22 cellular contexts compared by ENCODE assay signal in genomic region chr7:113128028-113128427, GRCh38. TPM values are rescaled to one million over a fixed set of nuclear protein-coding genes. Genes with fewer than 3 reads are reported as not detected.
A peak's percentile ranks its signal among the peaks of the same experiment; 100 is the strongest.
DNase-seq lines count a peak whose midpoint lies in the region; ATAC-seq, FAIRE-seq and TF ChIP-seq lines count a peak whose summit lies in the region.
"Had no signal": no experiment of that assay in that cellular context is flagged by ENCODE, and none has a peak within 500 bp of the region (broad histone marks: within the 10 kb centered on the region; RNA-seq: fewer than 3 reads in every experiment).

No MANE protein-coding gene starts in this region.

- H3K9me1 ChIP-seq in IMR-90 (ENCODE audit: insufficient read depth, low read length) (no peaks in the 10 kb centered on the region), K562 (ENCODE audit: control insufficient read depth, insufficient read depth, low read length) (no peaks in the 10 kb centered on the region)

- CTCF ChIA-PET in IMR-90 (lab: Yijun Ruan, JAX) = no interaction called here
- CTCF ChIA-PET in K562 (lab: Yijun Ruan, JAX; ENCODE audit: low intra/inter-chr PET ratio) = no interaction called here

- H2BK15ac ChIP-seq in IMR-90 (ENCODE audit: low read depth, low read length) = no peak overlapping the region

- dilution Hi-C loops in IMR-90 (cut with HindIII; ENCODE audit: low sequenced_read_pairs, unreplicated experiment) = no loop called here

- TF ChIP-seq EP300 in K562 (IDR thresholded peaks at IDR 0.05; ENCODE audit: low read length) = no peak

- intact Hi-C loops in IMR-90 (cut with micrococcal nuclease) = no loop called here
- intact Hi-C loops in K562 (cut with micrococcal nuclease) = no loop called here
- intact Hi-C loops in ascending aorta (cut with DNase I) = no loop called here

- DNase-seq in AG08396 (ENCODE audit: low spot score) (peak; percentile 12), IMR-90 (peak; percentile 42), K562 (ENCODE audit: extremely low read depth in 1 of 4, low spot score in 3 of 4) (no peak), iris pigment epithelial cell (ENCODE audit: low read depth) (peak; percentile 11), ascending aorta (ENCODE audit: low spot score in 2 of 2) (no peak), Peyer's patch (no peak), NCI-H446 treated with DMSO at 0.1 percent for 48 hours (lab: John Stamatoyannopoulos, UW) (no peak), SW480 (ENCODE audit: low spot score) (no peak)
- DNase-seq: aorta, C1 segment of cervical spinal cord, Caco-2, DMS79, kidney glomerular epithelial cell, NCI-H1694 treated with DMSO at 0.1 percent for 48 hours, T-helper 9 cell had no signal

- H3K4me1 ChIP-seq in IMR-90 (ENCODE audit: control insufficient read depth, insufficient read depth, low read length) (no peaks in the 10 kb centered on the region; the same call in 1 of the 2 replicates), K562 (replicated peaks in 1 of 2; ENCODE audit: control insufficient read depth in 2 of 2, insufficient read depth in 2 of 2, low read length in 2 of 2) (peaks cover 0 to 7% of the 10 kb centered on the region in 2 experiments; a peak in 1 of 5 replicates), ascending aorta (no peaks in the 10 kb centered on the region), Peyer's patch (no peaks in the 10 kb centered on the region)
- H3K4me1 ChIP-seq: Caco-2, esophagus muscularis mucosa, prostate gland had no signal

- H3K27ac ChIP-seq in IMR-90 (ENCODE audit: insufficient read depth, low read length) (no peak overlapping the region), K562 (ENCODE audit: extremely low read depth, low read depth, low read length) (no peak overlapping the region), ascending aorta (no peak overlapping the region), Peyer's patch (no peak overlapping the region)
- H3K27ac ChIP-seq: esophagus muscularis mucosa, prostate gland had no signal

- no peak overlapping the region for H2BK120ac ChIP-seq in IMR-90 (ENCODE audit: low read depth, low read length)

- H3K9ac ChIP-seq in IMR-90 (ENCODE audit: low read depth, low read length) = no peak overlapping the region
- H3K9ac ChIP-seq in K562 (ENCODE audit: insufficient read depth in 1 of 2, low read depth in 2 of 2, low read length in 2 of 2) = no peak overlapping the region

- no peaks in the 10 kb centered on the region for H3K36me3 ChIP-seq in IMR-90 (ENCODE audit: control insufficient read depth, insufficient read depth, low read length)
- no peaks in the 10 kb centered on the region for H3K36me3 ChIP-seq in K562 (ENCODE audit: control insufficient read depth, insufficient read depth, low read length)
- H3K36me3 ChIP-seq in ascending aorta = no peaks in the 10 kb centered on the region
- H3K36me3 ChIP-seq in Peyer's patch = no peaks in the 10 kb centered on the region
- H3K36me3 ChIP-seq: esophagus muscularis mucosa, prostate gland had no signal

- H3K79me1 ChIP-seq in IMR-90 (ENCODE audit: low read depth in 1 of 2, low read length in 2 of 2) = no peaks in the 10 kb centered on the region

- H3K27me3 ChIP-seq in IMR-90 (ENCODE audit: control insufficient read depth, insufficient read depth, low read length) (no peaks in the 10 kb centered on the region), K562 (ENCODE audit: control insufficient read depth in 2 of 2, insufficient read depth in 2 of 2, low read length in 2 of 2) (no peaks in the 10 kb centered on the region), ascending aorta (no peaks in the 10 kb centered on the region), Peyer's patch (no peaks in the 10 kb centered on the region)
- H3K27me3 ChIP-seq: esophagus muscularis mucosa had no signal

- H3K4me2 ChIP-seq in IMR-90 (ENCODE audit: low read depth, low read length) (no peak overlapping the region), K562 (ENCODE audit: insufficient read depth, low read length) (no peak overlapping the region)

- H3K4me3 ChIP-seq in IMR-90 (ENCODE audit: insufficient read depth, low read depth, low read length) (no peak overlapping the region), K562 (no peak overlapping the region), ascending aorta (no peak overlapping the region), Peyer's patch (no peak overlapping the region)
- H3K4me3 ChIP-seq: esophagus muscularis mucosa, GM12878, prostate gland had no signal

- FAIRE-seq in K562 (lab: Jason Lieb, UNC) = no peak
- FAIRE-seq: GM12878, H1, HTR-8/SVneo had no signal

- no peak overlapping the region for H3K56ac ChIP-seq in IMR-90 (ENCODE audit: extremely low read depth, insufficient read depth, low read length)

- no peak overlapping the region for H2BK20ac ChIP-seq in IMR-90 (ENCODE audit: low read depth, low read length)

- H2AFZ ChIP-seq in IMR-90 (replicated peaks; ENCODE audit: low read length, poor library complexity) (peak overlapping the region; percentile 46), K562 (ENCODE audit: low read depth, low read length) (peak overlapping the region; percentile 18; the same call in 1 of the 2 replicates)

- H2AK5ac ChIP-seq in IMR-90 (ENCODE audit: low read depth, low read length) = no peak overlapping the region

- TF ChIP-seq RAD21 in IMR-90 (IDR thresholded peaks at IDR 0.05; ENCODE audit: low read length) = no peak
- no peak for TF ChIP-seq RAD21 in K562 (CRISPR knock-in tag; conservative IDR thresholded peaks at IDR 0.05 in 1 of 2, IDR thresholded peaks at IDR 0.05 in 1 of 2)

- H4K5ac ChIP-seq in IMR-90 (ENCODE audit: low read depth, low read length) = no peak overlapping the region

- TF ChIP-seq CTCF in IMR-90 (conservative IDR thresholded peaks at IDR 0.05; ENCODE audit: low read depth, low read length) (no peak), K562 (IDR thresholded peaks at IDR 0.05 in 2 of 3, conservative IDR thresholded peaks at IDR 0.05 in 1 of 3; ENCODE audit: insufficient read depth in 2 of 3, low read depth in 1 of 3, low read length in 3 of 3) (no peak), ascending aorta (IDR thresholded peaks at IDR 0.05) (no peak), Peyer's patch (IDR thresholded peaks at IDR 0.05) (no peak)

- no peak overlapping the region for H4K8ac ChIP-seq in IMR-90 (ENCODE audit: low read depth in 2 of 2, low read length in 2 of 2)

- no peak overlapping the region for H4K91ac ChIP-seq in IMR-90 (ENCODE audit: insufficient read depth, low read depth, low read length)

- no peak overlapping the region for H3K14ac ChIP-seq in IMR-90 (replicated peaks; ENCODE audit: low read depth, low read length)

- H3K4ac ChIP-seq in IMR-90 (ENCODE audit: low read depth, low read length) = no peak overlapping the region

- in situ Hi-C loops in IMR-90 (cut with MboI; ENCODE audit: low sequenced_read_pairs) = no loop called here
- in situ Hi-C loops in K562 (cut with MboI) = no loop called here

- no peaks in the 10 kb centered on the region for H3K79me2 ChIP-seq in K562 (ENCODE audit: control insufficient read depth, insufficient read depth, low read length)

- H4K20me1 ChIP-seq in IMR-90 (ENCODE audit: insufficient read depth, low read length) = no peaks in the 10 kb centered on the region
- H4K20me1 ChIP-seq in K562 (replicated peaks; ENCODE audit: control insufficient read depth, insufficient read depth, low read length) = no peaks in the 10 kb centered on the region

- no peak overlapping the region for H3K23ac ChIP-seq in IMR-90 (ENCODE audit: low read depth, low read length)

- no TSS peak for BruUV-seq in IMR-90 (replicated peaks; lab: Mats Ljungman, UMichigan)
- BruUV-seq in K562 (replicated peaks; lab: Mats Ljungman, UMichigan) = no TSS peak

- no CpG with 5 or more reads among the region's 1 CpG for WGBS in IMR-90 (ENCODE audit: extremely low coverage in 2 of 2, insufficient read length in 1 of 2), 2 experiments
- WGBS in K562 (ENCODE audit: insufficient coverage, low coverage, missing lambda C conversion rate) = 70% methylated on average over 1 of the region's 1 CpG

- H3K18ac ChIP-seq in IMR-90 (ENCODE audit: low read depth, low read length) = no peak overlapping the region

- H2BK5ac ChIP-seq in IMR-90 (ENCODE audit: low read depth, low read length, poor library complexity, severe bottlenecking) = no peak overlapping the region

- no peak overlapping the region for H2AK9ac ChIP-seq in IMR-90 (replicated peaks; ENCODE audit: low read depth, low read length, poor library complexity)

- H3K9me3 ChIP-seq in IMR-90 (ENCODE audit: control insufficient read depth, insufficient read depth, low read length) (no peaks in the 10 kb centered on the region), K562 (replicated peaks; ENCODE audit: control insufficient read depth, insufficient read depth, low read depth, low read length) (no peaks in the 10 kb centered on the region), ascending aorta (no peaks in the 10 kb centered on the region), Peyer's patch (no peaks in the 10 kb centered on the region)
- H3K9me3 ChIP-seq: Caco-2, esophagus muscularis mucosa, prostate gland had no signal

- TF ChIP-seq POLR2A in IMR-90 (IDR thresholded peaks at IDR 0.05; ENCODE audit: low read depth, low read length) (no peak), K562 (conservative IDR thresholded peaks at IDR 0.05) (no peak), Peyer's patch (IDR thresholded peaks at IDR 0.05) (no peak)

- no peak for ATAC-seq in IMR-90 (ENCODE audit: low read depth)
- ATAC-seq in K562 = no peak
- ATAC-seq: activated naive CD4-positive, alpha-beta T cell treated with anti-CD3 and anti-CD28 coated beads, Interleukin-2, amount 50 U/mL, for 72 hours; GM12878; WTC11 had no signal

- POLR2A ChIA-PET in IMR-90 (lab: Charles Lee; ENCODE audit: unreplicated experiment) = no interaction called here
- POLR2A ChIA-PET in K562 (lab: Yijun Ruan, JAX) = interaction anchor here (0.7 kb wide), 1 partner anchor 12 kb away, joined by 3 read pairs; no protein-coding TSS in a partner anchor

RNA-seq across cellular contexts. Expression of gene SMIM30, which starts 9.7 kb away (rescaled TPM):
- total RNA-seq in IMR-90 (2012; rRNA removed) (47.7 and 51.7 TPM in 2 replicates), K562 (2014; rRNA removed) (161 and 176 TPM in 2 replicates), K562 (2014; rRNA removed; fragmentation: Illumina TruSeq; extraction: Trizol) (316 and 361 TPM in 2 replicates), K562 (2015; rRNA removed; fragmentation: Illumina TruSeq; extraction: Trizol) (332 and 358 TPM in 2 replicates), K562 (2021) (171 and 197 TPM in 2 replicates), ascending aorta (35.2 TPM), Peyer's patch (10 to 100 TPM in 3 of 4 donors, 1 to 10 TPM in 1; 7.2 to 41.3 (median 12.1) TPM)
- polyA plus RNA-seq in IMR-90 (2012; rRNA removed) (24.9 and 31.6 TPM in 2 replicates), K562 (2011; rRNA removed) (202 and 279 TPM in 2 replicates), K562 (2014; fragmentation: Illumina TruSeq; extraction: Trizol) (344 and 367 TPM in 2 replicates), K562 (2014; fragmentation: Nextera tagmentation; extraction: Ambion mirVana) (100 to 1,000 TPM; 675 to 891 TPM), K562 (2014; rRNA removed) (246 and 279 TPM in 2 replicates)
- polyA plus RNA-seq in IMR-90 (2012; cell fraction: cytosol; rRNA removed) = 8.3 and 9.9 TPM in 2 replicates
- polyA plus RNA-seq in IMR-90 (2012; cell fraction: nucleus; rRNA removed; ENCODE audit: low replicate concordance) = 1.1 and 12.2 TPM in 2 replicates
- total RNA-seq in K562 (2011; cell fraction: chromatin; rRNA removed; ENCODE audit: low replicate concordance) = 15.1 and 35.9 TPM in 2 replicates
- 16.5 and 22.2 TPM in 2 replicates for total RNA-seq in K562 (2011; cell fraction: nucleolus; rRNA removed)
- 31.7 and 51.6 TPM in 2 replicates for total RNA-seq in K562 (2011; cell fraction: nucleoplasm; rRNA removed)
- polyA plus RNA-seq in K562 (2011; cell fraction: cytosol; rRNA removed) = 68.2 and 91.2 TPM in 2 replicates
- polyA plus RNA-seq in K562 (2011; cell fraction: nucleus; rRNA removed) = 45.6 and 77.5 TPM in 2 replicates
- 168 and 209 TPM in 2 replicates for polyA plus RNA-seq in K562 (2012)
- 77.7 and 80.9 TPM in 2 replicates for polyA minus RNA-seq in K562 (2011; rRNA and poly(A)+ RNA removed)
- 32.0 and 35.2 TPM in 2 replicates for polyA minus RNA-seq in K562 (2011; cell fraction: cytosol; rRNA and poly(A)+ RNA removed)
- polyA minus RNA-seq in K562 (2011; cell fraction: nucleus; rRNA and poly(A)+ RNA removed) = 9.6 and 26.2 TPM in 2 replicates

RNA-seq across cellular contexts. Expression of gene GPR85, which starts 41.4 kb away (rescaled TPM):
- total RNA-seq in IMR-90 (2012; rRNA removed) (5.0 and 5.4 TPM in 2 replicates), K562 (2014; rRNA removed) (2.9 and 3.3 TPM in 2 replicates), K562 (2014; rRNA removed; fragmentation: Illumina TruSeq; extraction: Trizol) (6.4 and 7.8 TPM in 2 replicates), K562 (2015; rRNA removed; fragmentation: Illumina TruSeq; extraction: Trizol) (18.2 and 19.0 TPM in 2 replicates), K562 (2021) (4.6 and 5.0 TPM in 2 replicates), ascending aorta (not detected), Peyer's patch (not detected)
- polyA plus RNA-seq in IMR-90 (2012; rRNA removed) (1.7 and 2.0 TPM in 2 replicates), K562 (2011; rRNA removed) (2.9 and 3.3 TPM in 2 replicates), K562 (2014; fragmentation: Illumina TruSeq; extraction: Trizol) (4.7 and 6.6 TPM in 2 replicates), K562 (2014; fragmentation: Nextera tagmentation; extraction: Ambion mirVana) (1 to 10 TPM; 2.9 to 3.3 TPM), K562 (2014; rRNA removed) (4.0 and 4.9 TPM in 2 replicates)
- polyA plus RNA-seq in IMR-90 (2012; cell fraction: cytosol; rRNA removed) = 0.68 and 0.81 TPM in 2 replicates
- polyA plus RNA-seq in IMR-90 (2012; cell fraction: nucleus; rRNA removed; ENCODE audit: low replicate concordance) = 0.36 and 1.8 TPM in 2 replicates
- 1.1 and 1.4 TPM in 2 replicates for total RNA-seq in K562 (2011; cell fraction: chromatin; rRNA removed; ENCODE audit: low replicate concordance)
- 0.50 and 0.53 TPM in 2 replicates for total RNA-seq in K562 (2011; cell fraction: nucleolus; rRNA removed)
- 2.2 and 2.4 TPM in 2 replicates for total RNA-seq in K562 (2011; cell fraction: nucleoplasm; rRNA removed)
- 1.4 and 2.7 TPM in 2 replicates for polyA plus RNA-seq in K562 (2011; cell fraction: cytosol; rRNA removed)
- polyA plus RNA-seq in K562 (2011; cell fraction: nucleus; rRNA removed) = 2.5 and 3.6 TPM in 2 replicates
- polyA plus RNA-seq in K562 (2012) = 5.5 and 9.8 TPM in 2 replicates
- 3.3 and 6.2 TPM in 2 replicates for polyA minus RNA-seq in K562 (2011; rRNA and poly(A)+ RNA removed)
- 1.0 and 1.1 TPM in 2 replicates for polyA minus RNA-seq in K562 (2011; cell fraction: cytosol; rRNA and poly(A)+ RNA removed)
- 1.9 and 7.3 TPM in 2 replicates for polyA minus RNA-seq in K562 (2011; cell fraction: nucleus; rRNA and poly(A)+ RNA removed)
- total RNA-seq: Caco-2 had no signal

Comparison
In these comparisons a context has a peak if more than half of its experiments do, and no peak if none do; other contexts are left out.
1. DNase-seq: peak in AG08396 (single experiment), IMR-90 (single experiment) and iris pigment epithelial cell (single experiment); none in K562 (0 of 4), ascending aorta (0 of 2), Peyer's patch (0 of 3), NCI-H446 treated with DMSO at 0.1 percent for 48 hours (single experiment) and SW480 (single experiment).